13 cellular contexts compared by ENCODE assay signal in genomic region chr13:26708007-26708297, GRCh38. TPM values are rescaled to one million over a fixed set of nuclear protein-coding genes. Genes with fewer than 3 reads are reported as not detected.
DNase-seq lines count a peak whose midpoint lies in the region; ATAC-seq, FAIRE-seq and TF ChIP-seq lines count a peak whose summit lies in the region.
"Had no signal": no experiment of that assay in that cellular context is flagged by ENCODE, and none has a peak within 500 bp of the region (broad histone marks: within the 10 kb centered on the region; RNA-seq: fewer than 3 reads in every experiment).

No MANE protein-coding gene starts in this region.

- no peak overlapping the region for H3K4me2 ChIP-seq in HepG2 (ENCODE audit: low read depth, low read length)

- H3K4me3 ChIP-seq in Panc1 (ENCODE audit: low read depth in 2 of 2, low read length in 2 of 2): no peak overlapping the region
- H3K4me3 ChIP-seq in HepG2 (replicated peaks in 1 of 3; ENCODE audit: insufficient read depth in 1 of 3, low read depth in 2 of 3, low read length in 3 of 3): no peak overlapping the region
- H3K4me3 ChIP-seq: SK-N-MC had no signal

- FAIRE-seq in HepG2 (lab: Jason Lieb, UNC): no peak

- H3K9me3 Mint-ChIP-seq in stimulated activated naive CD8-positive, alpha-beta T cell treated with anti-CD3 and anti-CD28 coated beads, Interleukin-15, amount 100 ng/mL, for 72 hours: peaks cover 5% of the 10 kb centered on the region in 2 donors
- H3K9me3 Mint-ChIP-seq in activated naive CD8-positive, alpha-beta T cell treated with anti-CD3 and anti-CD28 coated beads, Interleukin-2, amount 50 U/mL, for 24 hours: peaks cover 8% of the 10 kb centered on the region

- no peaks in the 10 kb centered on the region for H3K36me3 Mint-ChIP-seq in activated naive CD8-positive, alpha-beta T cell treated with anti-CD3 and anti-CD28 coated beads, Interleukin-2, amount 50 U/mL, for 24 hours (ENCODE audit: low read depth)
- H3K36me3 Mint-ChIP-seq: IgD-negative memory B cell had no signal

- intact Hi-C loops in Panc1 (cut with micrococcal nuclease; ENCODE audit: unreplicated experiment) (no loop called here), HepG2 (cut with micrococcal nuclease; ENCODE audit: unreplicated experiment) (no loop called here), Right ventricle myocardium superior (cut with DNase I) (loop anchor here (2.0 kb wide), 1 partner anchor 165 kb away; no protein-coding TSS in a partner anchor)

- TF ChIP-seq RAD21 in HepG2 (CRISPR knock-in tag; IDR thresholded peaks at IDR 0.05): no peak

- no peak overlapping the region for H3K4me3 Mint-ChIP-seq in stimulated activated naive CD8-positive, alpha-beta T cell treated with anti-CD3 and anti-CD28 coated beads, Interleukin-15, amount 100 ng/mL, for 72 hours
- no peak overlapping the region for H3K4me3 Mint-ChIP-seq in activated naive CD8-positive, alpha-beta T cell treated with anti-CD3 and anti-CD28 coated beads, Interleukin-2, amount 50 U/mL, for 24 hours
- H3K4me3 Mint-ChIP-seq: IgD-negative memory B cell had no signal

- H2AFZ ChIP-seq in HepG2 (ENCODE audit: low read length): no peak overlapping the region

- no peaks in the 10 kb centered on the region for H3K27me3 Mint-ChIP-seq in stimulated activated naive CD8-positive, alpha-beta T cell treated with anti-CD3 and anti-CD28 coated beads, Interleukin-15, amount 100 ng/mL, for 72 hours
- H3K27me3 Mint-ChIP-seq in activated naive CD8-positive, alpha-beta T cell treated with anti-CD3 and anti-CD28 coated beads, Interleukin-2, amount 50 U/mL, for 24 hours: peaks cover 5% of the 10 kb centered on the region

- H3K9me3 ChIP-seq in Panc1 (ENCODE audit: control insufficient read depth, insufficient read depth, low read depth, low read length): no peaks in the 10 kb centered on the region
- H3K9me3 ChIP-seq in HepG2 (ENCODE audit: low read length): no peaks in the 10 kb centered on the region; the same call in 1 of the 2 replicates

- no peaks in the 10 kb centered on the region for H3K27me3 ChIP-seq in Panc1 (ENCODE audit: control insufficient read depth, insufficient read depth, low read length)
- peaks cover 0 to 4% of the 10 kb centered on the region in 2 experiments; a peak in 3 of 5 replicates for H3K27me3 ChIP-seq in HepG2 (ENCODE audit: control insufficient read depth in 1 of 2, insufficient read depth in 2 of 2, low read length in 2 of 2)

- no CpG with 5 or more reads among the region's 6 CpGs for WGBS in HepG2 (ENCODE audit: low lambda C conversion rate)

- POLR2A ChIA-PET in Panc1 (lab: Charles Lee): no interaction called here
- POLR2A ChIA-PET in HepG2 (lab: Yijun Ruan, JAX): no interaction called here

- no peak for DNase-seq in stimulated activated naive CD8-positive, alpha-beta T cell treated with anti-CD3 and anti-CD28 coated beads, Interleukin-15, Interleukin-2, amounts not matched to agents 100 U/mL and 50 U/mL, for 24 hours
- DNase-seq in stimulated activated naive CD8-positive, alpha-beta T cell treated with anti-CD3 and anti-CD28 coated beads, Interleukin-15, amount 100 ng/mL, for 72 hours: no peak
- DNase-seq in Panc1 (ENCODE audit: low read depth, low spot score): no peak
- DNase-seq in HepG2 (ENCODE audit: low spot score): no peak
- no peak for DNase-seq in activated naive CD8-positive, alpha-beta T cell treated with anti-CD3 and anti-CD28 coated beads, Interleukin-2, amount 50 U/mL, for 24 hours
- DNase-seq in Right ventricle myocardium superior: no peak
- no peak for DNase-seq in HuH-7.5 (ENCODE audit: low spot score)
- DNase-seq: NCI-H1417 treated with DMSO at 0.1 percent for 48 hours, NCI-H187 treated with DMSO at 0.1 percent for 48 hours had no signal

- CTCF ChIA-PET in Panc1 (lab: Charles Lee): no interaction called here
- CTCF ChIA-PET in HepG2 (lab: Yijun Ruan, JAX; ENCODE audit: low intra/inter-chr PET ratio, low total read pairs): interaction anchor here (1.5 to 1.8 kb wide), 2 partner anchors 165 to 222 kb away, joined by 10 read pairs; no protein-coding TSS in a partner anchor

- no TSS peak for BruUV-seq in Panc1 (replicated peaks; lab: Mats Ljungman, UMichigan)
- BruUV-seq in HepG2 (replicated peaks; lab: Mats Ljungman, UMichigan): no TSS peak

- H3K79me2 ChIP-seq in HepG2 (ENCODE audit: insufficient read depth, low read length): no peaks in the 10 kb centered on the region

- H3K9ac ChIP-seq in HepG2 (ENCODE audit: insufficient read depth, low read depth, low read length): no peak overlapping the region

- peaks cover 10% of the 10 kb centered on the region for H3K4me1 Mint-ChIP-seq in stimulated activated naive CD8-positive, alpha-beta T cell treated with anti-CD3 and anti-CD28 coated beads, Interleukin-15, amount 100 ng/mL, for 72 hours
- no peaks in the 10 kb centered on the region for H3K4me1 Mint-ChIP-seq in activated naive CD8-positive, alpha-beta T cell treated with anti-CD3 and anti-CD28 coated beads, Interleukin-2, amount 50 U/mL, for 24 hours
- H3K4me1 Mint-ChIP-seq: IgD-negative memory B cell had no signal

- TF ChIP-seq CTCF in Panc1 (IDR thresholded peaks at IDR 0.05) (peak; percentile 45), HepG2 (CRISPR knock-in tag; IDR thresholded peaks at IDR 0.05) (no peak)

- no peak for TF ChIP-seq EP300 in HepG2 (IDR thresholded peaks at IDR 0.05; ENCODE audit: low read depth in 2 of 2, low read length in 2 of 2)
- TF ChIP-seq EP300 in HepG2 (CRISPR knock-in tag; IDR thresholded peaks at IDR 0.05; ENCODE audit: borderline replicate concordance): no peak

- TF ChIP-seq POLR2A in HepG2 (IDR thresholded peaks at IDR 0.05; ENCODE audit: insufficient read depth in 1 of 2, low read depth in 2 of 2, low read length in 2 of 2): no peak

- H4K20me1 ChIP-seq in HepG2 (ENCODE audit: insufficient read depth, low read length): no peaks in the 10 kb centered on the region; the same call in 1 of the 2 replicates

- in situ Hi-C loops in Panc1 (cut with HindIII; ENCODE audit: low pct_unique_long_range_greater_than_20kb, low sequenced_read_pairs): no loop called here
- in situ Hi-C loops in HepG2 (cut with HindIII; ENCODE audit: extremely low pct_ligation_motif_present, low pct_unique_long_range_greater_than_20kb): loop anchor here (5.0 kb wide), 2 partner anchors 164 to 224 kb away; no protein-coding TSS in a partner anchor

- peak; percentile 14 for ATAC-seq in stimulated activated naive CD8-positive, alpha-beta T cell treated with anti-CD3 and anti-CD28 coated beads, Interleukin-15, Interleukin-2, amounts not matched to agents 100 U/mL and 50 U/mL, for 24 hours
- no peak for ATAC-seq in stimulated activated naive CD8-positive, alpha-beta T cell treated with anti-CD3 and anti-CD28 coated beads, Interleukin-15, amount 100 ng/mL, for 72 hours
- peak; percentile 33; the same call in 1 of the 2 replicates for ATAC-seq in Panc1
- ATAC-seq in HepG2: peak; percentile 34
- no peak for ATAC-seq in activated naive CD8-positive, alpha-beta T cell treated with anti-CD3 and anti-CD28 coated beads, Interleukin-2, amount 50 U/mL, for 24 hours
- ATAC-seq in Right ventricle myocardium superior (ENCODE audit: poor library complexity): no peak

- no peaks in the 10 kb centered on the region for H3K36me3 ChIP-seq in Panc1 (ENCODE audit: control insufficient read depth, insufficient read depth, low read length)
- H3K36me3 ChIP-seq in HepG2 (replicated peaks in 1 of 2; ENCODE audit: control insufficient read depth in 1 of 2, insufficient read depth in 2 of 2, low read length in 2 of 2): no peaks in the 10 kb centered on the region

- no peak overlapping the region for H3K27ac Mint-ChIP-seq in stimulated activated naive CD8-positive, alpha-beta T cell treated with anti-CD3 and anti-CD28 coated beads, Interleukin-15, amount 100 ng/mL, for 72 hours
- no peak overlapping the region for H3K27ac Mint-ChIP-seq in activated naive CD8-positive, alpha-beta T cell treated with anti-CD3 and anti-CD28 coated beads, Interleukin-2, amount 50 U/mL, for 24 hours
- H3K27ac Mint-ChIP-seq: IgD-negative memory B cell had no signal

- H3K27ac ChIP-seq in Panc1 (ENCODE audit: low read length): no peak overlapping the region
- H3K27ac ChIP-seq in HepG2 (ENCODE audit: extremely low read length, insufficient read depth, low read length): no peak overlapping the region
- H3K27ac ChIP-seq: SK-N-MC had no signal

- H3K4me1 ChIP-seq in Panc1 (ENCODE audit: control insufficient read depth, insufficient read depth, low read length) (no peaks in the 10 kb centered on the region), HepG2 (ENCODE audit: insufficient read depth, low read length) (no peaks in the 10 kb centered on the region)

TF ChIP-seq in HepG2, 621 proteins besides CTCF, POLR2A, EP300 and RAD21 (continues in another document):
- TF ChIP-seq ZNF569 (CRISPR knock-in tag; IDR thresholded peaks at IDR 0.05; ENCODE audit: borderline replicate concordance) (no peak), EEA1 (CRISPR knock-in tag; IDR thresholded peaks at IDR 0.05; ENCODE audit: borderline replicate concordance) (no peak), POGZ (CRISPR knock-in tag; IDR thresholded peaks at IDR 0.05) (no peak), PTBP1 (IDR thresholded peaks at IDR 0.05; ENCODE audit: low read depth, low read length, poor library complexity, severe bottlenecking) (no peak)

RNA-seq across cellular contexts. Expression of gene GPR12, which starts 52.6 kb away (rescaled TPM):
- total RNA-seq in Panc1 (2021; ENCODE audit: unreplicated experiment) (not detected), HepG2 (2016; rRNA removed; fragmentation: Illumina TruSeq; extraction: Trizol) (not detected in 2 replicates), Right ventricle myocardium superior (0.13 TPM)
- not detected for polyA plus RNA-seq in Panc1 (2012; ENCODE audit: insufficient read length)
- 0.09 TPM in 1 of 2 replicates, not detected in the other for total RNA-seq in HepG2 (2016; cell fraction: cytosol; rRNA removed; fragmentation: Illumina TruSeq; extraction: Trizol; ENCODE audit: low read depth)
- not detected in 2 replicates for total RNA-seq in HepG2 (2016; cell fraction: insoluble cytoplasmic fraction; rRNA removed; fragmentation: Illumina TruSeq; extraction: Trizol)
- total RNA-seq in HepG2 (2016; cell fraction: membrane; rRNA removed; fragmentation: Illumina TruSeq; extraction: Trizol): not detected in 2 replicates
- not detected in 2 replicates for total RNA-seq in HepG2 (2016; cell fraction: nucleus; rRNA removed; fragmentation: Illumina TruSeq; extraction: Trizol)
- not detected in 2 replicates for polyA plus RNA-seq in HepG2 (2011; rRNA removed)
- not detected in 2 replicates for polyA plus RNA-seq in HepG2 (2011; cell fraction: cytosol; rRNA removed)
- polyA plus RNA-seq in HepG2 (2011; cell fraction: nucleus; rRNA removed): not detected in 2 replicates
- polyA plus RNA-seq in HepG2 (2012): not detected in 2 replicates
- not detected in 2 replicates for polyA plus RNA-seq in HepG2 (2016; cell fraction: cytosol; fragmentation: Illumina TruSeq; extraction: Trizol; ENCODE audit: low read depth)
- not detected in 2 replicates for polyA plus RNA-seq in HepG2 (2016; cell fraction: insoluble cytoplasmic fraction; fragmentation: Illumina TruSeq; extraction: Trizol; ENCODE audit: low read depth)
- polyA plus RNA-seq in HepG2 (2016; cell fraction: membrane; fragmentation: Illumina TruSeq; extraction: Trizol; ENCODE audit: low read depth): not detected in 2 replicates
- not detected in 2 replicates for polyA plus RNA-seq in HepG2 (2016; cell fraction: nucleus; fragmentation: Illumina TruSeq; extraction: Trizol; ENCODE audit: insufficient read depth, low read depth)
- not detected in 2 replicates for polyA minus RNA-seq in HepG2 (2011; rRNA and poly(A)+ RNA removed; ENCODE audit: low replicate concordance)
- not detected in 2 replicates for polyA minus RNA-seq in HepG2 (2011; cell fraction: cytosol; rRNA and poly(A)+ RNA removed)
- not detected in 2 replicates for polyA minus RNA-seq in HepG2 (2011; cell fraction: nucleus; rRNA and poly(A)+ RNA removed)
- total RNA-seq: H7, MCF 10A had no signal
- polyA plus RNA-seq: IgD-negative memory B cell had no signal

Comparison
In these comparisons a context has a peak if more than half of its experiments do, and no peak if none do; other contexts are left out.
1. ATAC-seq: peak in stimulated activated naive CD8-positive, alpha-beta T cell treated with anti-CD3 and anti-CD28 coated beads, Interleukin-15, Interleukin-2, amounts not matched to agents 100 U/mL and 50 U/mL, for 24 hours (single experiment), Panc1 (single experiment) and HepG2 (single experiment); none in stimulated activated naive CD8-positive, alpha-beta T cell treated with anti-CD3 and anti-CD28 coated beads, Interleukin-15, amount 100 ng/mL, for 72 hours (single experiment), activated naive CD8-positive, alpha-beta T cell treated with anti-CD3 and anti-CD28 coated beads, Interleukin-2, amount 50 U/mL, for 24 hours (single experiment) and Right ventricle myocardium superior (single experiment).